In the genomic region with DNA sequence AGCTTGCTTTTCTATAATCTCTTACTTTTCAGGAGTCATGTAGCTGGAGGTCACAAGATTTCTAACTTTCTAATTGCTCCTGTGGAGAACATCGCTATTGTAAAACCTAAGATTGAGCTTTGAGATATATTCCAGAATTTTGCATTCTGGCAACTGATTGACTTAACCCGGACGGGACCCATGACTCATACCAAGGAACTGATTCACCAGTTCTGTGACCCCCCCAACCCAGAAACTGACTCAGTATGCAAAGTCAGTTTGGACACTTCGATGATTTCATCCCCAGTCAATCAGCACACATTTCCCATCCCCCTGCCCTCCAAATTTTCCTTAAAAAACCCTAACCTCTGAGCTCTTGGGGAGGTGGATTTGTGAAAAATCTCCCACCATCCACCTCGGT, we compare ENCODE assay signal across 18 cellular contexts.
A peak's percentile ranks its signal among the peaks of the same experiment; 100 is the strongest.
DNase-seq lines count a peak whose midpoint lies in the region; ATAC-seq and TF ChIP-seq lines count a peak whose summit lies in the region.
"Had no signal": no experiment of that assay in that cellular context is flagged by ENCODE, and none has a peak within 500 bp of the region (broad histone marks: within the 10 kb centered on the region; RNA-seq: fewer than 3 reads in every experiment).

No MANE protein-coding gene starts in this region.

- peaks cover 0 to 10% of the 10 kb centered on the region in 2 donors for H3K9me3 ChIP-seq in breast epithelium
- no peaks in the 10 kb centered on the region for H3K9me3 ChIP-seq in adrenal gland (replicated peaks in 1 of 3)
- H3K9me3 ChIP-seq: colonic mucosa, heart left ventricle, left ventricle myocardium inferior, tibial artery had no signal

- peak; percentile 58 for DNase-seq in MCF 10A (ENCODE audit: unreplicated experiment)
- no peak for DNase-seq in breast epithelium (ENCODE audit: low spot score in 2 of 2)
- peak in 5 of 7 donors; percentile 16 to 61 (median 24) for DNase-seq in adrenal gland
- DNase-seq in fibroblast of villous mesenchyme (ENCODE audit: low read depth) = peak; percentile 22
- DNase-seq in NCI-H1417 (lab: John Stamatoyannopoulos, UW) = no peak
- no peak for DNase-seq in NCI-H1417 treated with DMSO at 0.1 percent for 48 hours (lab: John Stamatoyannopoulos, UW)
- no peak for DNase-seq in activated T-cell treated with anti-CD3 and anti-CD28 coated beads for 4 hours
- DNase-seq: 8988T; activated naive CD4-positive, alpha-beta T cell treated with anti-CD3 and anti-CD28 coated beads, Interleukin-2, amount 10 ng/mL, durations not matched to agents 7 days and 5 days; colonic mucosa; heart left ventricle; left ventricle myocardium inferior; NCI-H446 treated with DMSO at 0.1 percent for 48 hours; stimulated activated CD4-positive, alpha-beta T cell treated with anti-CD3 and anti-CD28 coated beads, Interleukin-12 subunit alpha, Interleukin-12 subunit beta, amount 100 ng/mL, for 4 hours; tibial artery had no signal

- H3K4me1 ChIP-seq in breast epithelium (no peaks in the 10 kb centered on the region), adrenal gland (replicated peaks in 1 of 2) (no peaks in the 10 kb centered on the region)
- H3K4me1 ChIP-seq: colonic mucosa, heart left ventricle, left ventricle myocardium inferior, tibial artery had no signal

- H3K4me1 Mint-ChIP-seq in MCF 10A (ENCODE audit: insufficient read depth, unreplicated experiment) = peaks cover 6% of the 10 kb centered on the region
- H3K4me1 Mint-ChIP-seq: activated naive CD4-positive, alpha-beta T cell treated with anti-CD3 and anti-CD28 coated beads, Interleukin-2, amount 10 ng/mL, durations not matched to agents 7 days and 5 days had no signal

- H3K4me3 Mint-ChIP-seq in MCF 10A (ENCODE audit: unreplicated experiment) = no peak overlapping the region
- H3K4me3 Mint-ChIP-seq: activated naive CD4-positive, alpha-beta T cell treated with anti-CD3 and anti-CD28 coated beads, Interleukin-2, amount 10 ng/mL, durations not matched to agents 7 days and 5 days had no signal

- intact Hi-C loops in MCF 10A (cut with micrococcal nuclease) = no loop called here
- intact Hi-C loops in breast epithelium (cut with DNase I; ENCODE audit: low total_unique reads) = no loop called here
- intact Hi-C loops in adrenal gland (cut with DNase I) = no loop called here

- no peak overlapping the region for H3K27ac Mint-ChIP-seq in MCF 10A (ENCODE audit: low read depth, unreplicated experiment)
- H3K27ac Mint-ChIP-seq: activated naive CD4-positive, alpha-beta T cell treated with anti-CD3 and anti-CD28 coated beads, Interleukin-2, amount 10 ng/mL, durations not matched to agents 7 days and 5 days had no signal

- H3K27me3 ChIP-seq in breast epithelium (no peaks in the 10 kb centered on the region), adrenal gland (no peaks in the 10 kb centered on the region)
- H3K27me3 ChIP-seq: colonic mucosa, heart left ventricle, tibial artery had no signal

- 56 to 69% (median 62%) methylated on average over 5 of the region's 5 CpGs for WGBS in adrenal gland, 4 donors

- peaks cover 6% of the 10 kb centered on the region for H3K9me3 Mint-ChIP-seq in MCF 10A (ENCODE audit: unreplicated experiment)
- H3K9me3 Mint-ChIP-seq: activated naive CD4-positive, alpha-beta T cell treated with anti-CD3 and anti-CD28 coated beads, Interleukin-2, amount 10 ng/mL, durations not matched to agents 7 days and 5 days had no signal

- H3K4me3 ChIP-seq in breast epithelium (no peak overlapping the region), adrenal gland (no peak overlapping the region), fibroblast of villous mesenchyme (ENCODE audit: low read depth, low read length) (no peak overlapping the region)
- H3K4me3 ChIP-seq: colonic mucosa, heart left ventricle, left ventricle myocardium inferior, tibial artery had no signal

- H3K27me3 Mint-ChIP-seq in MCF 10A (ENCODE audit: insufficient read depth, unreplicated experiment) = no peaks in the 10 kb centered on the region
- H3K27me3 Mint-ChIP-seq: activated naive CD4-positive, alpha-beta T cell treated with anti-CD3 and anti-CD28 coated beads, Interleukin-2, amount 10 ng/mL, durations not matched to agents 7 days and 5 days had no signal

- POLR2A ChIA-PET in MCF 10A (lab: Yijun Ruan, JAX) = no interaction called here

- H3K36me3 Mint-ChIP-seq in MCF 10A (ENCODE audit: insufficient read depth, unreplicated experiment) = no peaks in the 10 kb centered on the region
- H3K36me3 Mint-ChIP-seq: activated naive CD4-positive, alpha-beta T cell treated with anti-CD3 and anti-CD28 coated beads, Interleukin-2, amount 10 ng/mL, durations not matched to agents 7 days and 5 days had no signal

- H3K36me3 ChIP-seq in breast epithelium (no peaks in the 10 kb centered on the region), adrenal gland (replicated peaks in 1 of 2) (no peaks in the 10 kb centered on the region)
- H3K36me3 ChIP-seq: colonic mucosa, heart left ventricle, left ventricle myocardium inferior, tibial artery had no signal

- TF ChIP-seq POLR2A in breast epithelium (IDR thresholded peaks at IDR 0.05) (no peak), adrenal gland (IDR thresholded peaks at IDR 0.05) (no peak)

- no peak for ATAC-seq in HG03135 (IDR thresholded peaks at IDR 0.05; ENCODE audit: unreplicated experiment)
- ATAC-seq: heart left ventricle, Panc1 had no signal

- BruUV-seq in MCF 10A (replicated peaks; lab: Mats Ljungman, UMichigan) = no TSS peak

- H3K27ac ChIP-seq in breast epithelium (no peak overlapping the region), adrenal gland (no peak overlapping the region)
- H3K27ac ChIP-seq: colonic mucosa, heart left ventricle, HL-60, left ventricle myocardium inferior, tibial artery had no signal

- TF ChIP-seq CTCF in MCF 10A (IDR thresholded peaks at IDR 0.05; ENCODE audit: unreplicated experiment) = no peak
- no peak for TF ChIP-seq CTCF in breast epithelium (IDR thresholded peaks at IDR 0.05)
- no peak for TF ChIP-seq CTCF in adrenal gland (IDR thresholded peaks at IDR 0.05)
- TF ChIP-seq CTCF in fibroblast of villous mesenchyme (IDR thresholded peaks at IDR 0.05; ENCODE audit: insufficient read depth, low read depth, low read length) = no peak

- CTCF ChIA-PET in MCF 10A (lab: Yijun Ruan, JAX) = interaction anchor here (0.5 kb wide), 1 partner anchor 19 kb away, joined by 4 read pairs; no protein-coding TSS in a partner anchor

Comparison
In these comparisons a context has a peak if more than half of its experiments do, and no peak if none do; other contexts are left out.
1. DNase-seq: peak in MCF 10A (single experiment), adrenal gland (5 of 7) and fibroblast of villous mesenchyme (single experiment); none in breast epithelium (0 of 2), NCI-H1417 (0 of 3), NCI-H1417 treated with DMSO at 0.1 percent for 48 hours (single experiment) and activated T-cell treated with anti-CD3 and anti-CD28 coated beads for 4 hours (single experiment).